Comparison of ENCODE assay signal across 8 cellular contexts in genomic region chr12:6866920-6867406, GRCh38. TPM values are rescaled to one million over a fixed set of nuclear protein-coding genes. Genes with fewer than 3 reads are reported as not detected.
DNase-seq lines count a peak whose midpoint lies in the region; ATAC-seq and TF ChIP-seq lines count a peak whose summit lies in the region.

No MANE protein-coding gene starts in this region.

- H3K4me3 Mint-ChIP-seq in neural crest cell = peak overlapping the region; percentile 97

- H3K36me3 ChIP-seq in H7 (replicated peaks; ENCODE audit: control insufficient read depth, insufficient read depth, low read length) (peaks cover 30% of the 10 kb centered on the region), RWPE2 (ENCODE audit: low read depth) (peaks cover 66% of the 10 kb centered on the region), esophagus (ENCODE audit: control insufficient read depth in 2 of 2, insufficient read depth in 2 of 2, low read length in 1 of 2) (peaks cover 11 to 42% of the 10 kb centered on the region in 2 donors)

- peak; percentile 1; the same call in 2 of the 3 replicates for ATAC-seq in RWPE2 (ENCODE audit: low read depth)

- TF ChIP-seq CTCF in RWPE2 (IDR thresholded peaks at IDR 0.05; ENCODE audit: poor library complexity, severe bottlenecking) = no peak
- TF ChIP-seq CTCF in neural crest cell (conservative IDR thresholded peaks at IDR 0.05) = no peak

- H3K9me3 Mint-ChIP-seq in neural crest cell = no peaks in the 10 kb centered on the region

- peaks cover 11% of the 10 kb centered on the region for H3K27me3 Mint-ChIP-seq in neural crest cell (ENCODE audit: low read depth)

- peaks cover 40% of the 10 kb centered on the region for H3K4me1 Mint-ChIP-seq in neural crest cell

- H3K27me3 ChIP-seq in H7 (ENCODE audit: control insufficient read depth, insufficient read depth, low read length) (no peaks in the 10 kb centered on the region), RWPE2 (ENCODE audit: insufficient read depth, poor library complexity, severe bottlenecking) (no peaks in the 10 kb centered on the region), esophagus (ENCODE audit: control insufficient read depth in 1 of 2, insufficient read depth in 2 of 2, low read length in 2 of 2) (no peaks in the 10 kb centered on the region)

- peaks cover 6% of the 10 kb centered on the region for H3K4me1 ChIP-seq in RWPE2 (ENCODE audit: insufficient read depth, poor library complexity, severe bottlenecking)
- H3K4me1 ChIP-seq in esophagus (ENCODE audit: control insufficient read depth in 2 of 2, insufficient read depth in 2 of 2, low read length in 1 of 2) = peaks cover 3 to 26% of the 10 kb centered on the region in 2 donors

- H3K36me3 Mint-ChIP-seq in neural crest cell (ENCODE audit: low read depth) = peaks cover 37% of the 10 kb centered on the region

- H3K27ac ChIP-seq in RWPE2 (ENCODE audit: poor library complexity, severe bottlenecking) (peak overlapping the region; percentile 88), esophagus (ENCODE audit: low read depth in 2 of 2, low read length in 1 of 2) (peak overlapping the region; percentile 91 to 92)

- WGBS in esophagus, 2 donors = 1 to 2% methylated on average over 32 of the region's 32 CpGs

- DNase-seq in GM03348 (ENCODE audit: low spot score) (peak; percentile 33), H7 (peak; percentile 78), RWPE2 (ENCODE audit: low spot score) (no peak), neural crest cell (ENCODE audit: low read depth, low spot score) (no peak), GM19240 (ENCODE audit: insufficient read length, low spot score) (no peak), NCI-H1436 (lab: John Stamatoyannopoulos, UW) (no peak)
- no peak for DNase-seq in NK-92 treated with Interleukin-12 subunit alpha and Interleukin-12 subunit beta, amount 100 ng/mL, for 24 hours (lab: John Stamatoyannopoulos, UW)

- no peaks in the 10 kb centered on the region for H3K9me3 ChIP-seq in RWPE2 (ENCODE audit: severe bottlenecking)
- H3K9me3 ChIP-seq in esophagus (ENCODE audit: control insufficient read depth in 2 of 2, insufficient read depth in 1 of 2, low read depth in 1 of 2, low read length in 1 of 2) = no peaks in the 10 kb centered on the region

- H3K4me3 ChIP-seq in H7 (ENCODE audit: insufficient read depth, low read depth, low read length) (peak overlapping the region; percentile 96), RWPE2 (ENCODE audit: severe bottlenecking) (peak overlapping the region; percentile 97), esophagus (ENCODE audit: low read depth in 1 of 2, low read length in 2 of 2) (peak overlapping the region; percentile 45 to 84)

- peak overlapping the region; percentile 81 for H3K27ac Mint-ChIP-seq in neural crest cell (ENCODE audit: unreplicated experiment)

RNA-seq across cellular contexts. Expression of gene TPI1, which starts 0.4 kb away (rescaled TPM):
- 1,353 and 1,607 TPM in 2 replicates for total RNA-seq in H7 (2014; rRNA removed; shearing (Covaris generic))
- polyA plus RNA-seq in esophagus = 100 to 1,000 TPM; 404 to 939 TPM
- total RNA-seq in neural crest cell = 685 and 713 TPM in 2 replicates

RNA-seq across cellular contexts. Expression of gene SPSB2, which starts 6.1 kb away (rescaled TPM):
- 28.7 and 29.4 TPM in 2 replicates for total RNA-seq in H7 (2014; rRNA removed; shearing (Covaris generic))
- polyA plus RNA-seq in esophagus = 1 to 10 TPM; 5.7 to 7.0 TPM
- total RNA-seq in neural crest cell = 6.2 and 7.0 TPM in 2 replicates

RNA-seq across cellular contexts. Expression of gene USP5, which starts 15.0 kb away (rescaled TPM):
- total RNA-seq in H7 (2014; rRNA removed; shearing (Covaris generic)) = 103 and 112 TPM in 2 replicates
- 10 to 100 TPM; 21.4 to 40.7 TPM for polyA plus RNA-seq in esophagus
- 172 and 173 TPM in 2 replicates for total RNA-seq in neural crest cell

RNA-seq across cellular contexts. Expression of gene CDCA3, which starts 15.9 kb away (rescaled TPM):
- total RNA-seq in H7 (2014; rRNA removed; shearing (Covaris generic)) = 85.6 and 115 TPM in 2 replicates
- polyA plus RNA-seq in esophagus = 10 to 100 TPM; 14.6 to 19.3 TPM
- total RNA-seq in neural crest cell = 67.9 and 71.7 TPM in 2 replicates

RNA-seq across cellular contexts. Expression of gene GNB3, which starts 26.2 kb away (rescaled TPM):
- total RNA-seq in H7 (2014; rRNA removed; shearing (Covaris generic)) = 1.5 and 5.5 TPM in 2 replicates
- polyA plus RNA-seq in esophagus = 1 to 10 TPM; 1.1 to 1.3 TPM
- total RNA-seq in neural crest cell = 21.2 and 22.2 TPM in 2 replicates

Comparison
In these comparisons a context has a peak if more than half of its experiments do, and no peak if none do; other contexts are left out.
1. DNase-seq: peak in GM03348 (single experiment) and H7 (single experiment); none in RWPE2 (single experiment), neural crest cell (single experiment), GM19240 (single experiment), NCI-H1436 (single experiment) and NK-92 treated with Interleukin-12 subunit alpha and Interleukin-12 subunit beta, amount 100 ng/mL, for 24 hours (single experiment).
2. Peak in every context shown above with its lines, with median percentiles within 50 percentile points of each other: H3K4me3 ChIP-seq.